ENCODE assay signal across 18 cellular contexts in genomic region chr15:20271647-20272046, GRCh38.
DNase-seq lines count a peak whose midpoint lies in the region; ATAC-seq and TF ChIP-seq lines count a peak whose summit lies in the region.
"Had no signal": no experiment of that assay in that cellular context is flagged by ENCODE, and none has a peak within 500 bp of the region (broad histone marks: within the 10 kb centered on the region; RNA-seq: fewer than 3 reads in every experiment).

No MANE protein-coding gene starts in this region.

- 67 to 68% methylated on average over 5 of the region's 5 CpGs for WGBS in upper lobe of left lung, 2 donors

- no peak for TF ChIP-seq EP300 in upper lobe of left lung (IDR thresholded peaks at IDR 0.05)

- H3K27ac ChIP-seq in osteoblast (ENCODE audit: low read depth, low read length): no peak overlapping the region
- no peak overlapping the region for H3K27ac ChIP-seq in upper lobe of left lung
- H3K27ac ChIP-seq: BLaER1, C4-2B had no signal

- H3K4me1 ChIP-seq in osteoblast (ENCODE audit: insufficient read depth, low read length): no peaks in the 10 kb centered on the region
- H3K4me1 ChIP-seq in upper lobe of left lung: no peaks in the 10 kb centered on the region
- H3K4me1 ChIP-seq: BLaER1, Caco-2 had no signal

- no peak overlapping the region for H3K4me2 ChIP-seq in osteoblast (ENCODE audit: insufficient read depth, low read length)
- H3K4me2 ChIP-seq: BLaER1, GM23338 had no signal

- no peaks in the 10 kb centered on the region for H3K27me3 Mint-ChIP-seq in chondrocyte (ENCODE audit: low read depth)
- H3K27me3 Mint-ChIP-seq: B cell; CD4-positive, CD25-positive, alpha-beta regulatory T cell had no signal

- DNase-seq in chondrocyte (ENCODE audit: low spot score) (peak; percentile 98), osteoblast (ENCODE audit: insufficient read length, low spot score, missing footprints) (peak; percentile 69), upper lobe of left lung (peak in 1 of 2 donors; percentile 26), Ammon's horn (ENCODE audit: low spot score) (no peak), DMS114 treated with DMSO at 0.1 percent for 48 hours (lab: John Stamatoyannopoulos, UW; ENCODE audit: unreplicated experiment) (no peak), erythroblast (lab: John Stamatoyannopoulos, UW) (no peak)
- DNase-seq: Caco-2; CD4-positive, CD25-positive, alpha-beta regulatory T cell; CD8-positive, alpha-beta T cell; DMS79; EL; GDM1; H9 had no signal

- H2AFZ ChIP-seq in osteoblast (ENCODE audit: low read length): no peak overlapping the region
- H2AFZ ChIP-seq: GM23338 had no signal

- TF ChIP-seq CTCF in chondrocyte (IDR thresholded peaks at IDR 0.05): no peak
- TF ChIP-seq CTCF in osteoblast (IDR thresholded peaks at IDR 0.05; ENCODE audit: extremely low read depth, low read depth, low read length): no peak
- no peak for TF ChIP-seq CTCF in upper lobe of left lung (IDR thresholded peaks at IDR 0.05)

- TF ChIP-seq POLR2A in upper lobe of left lung (IDR thresholded peaks at IDR 0.05) (no peak), erythroblast (IDR thresholded peaks at IDR 0.05; ENCODE audit: low read length) (no peak)

- ATAC-seq in upper lobe of left lung (ENCODE audit: low FRiP score in 2 of 2): peak; percentile 6 to 8
- ATAC-seq: CD8-positive, alpha-beta T cell; GM23338; HCT116 had no signal

- no peaks in the 10 kb centered on the region for H3K79me2 ChIP-seq in osteoblast (ENCODE audit: insufficient read depth, low read length)

- H3K4me3 ChIP-seq in osteoblast (ENCODE audit: insufficient read depth, low read length) (no peak overlapping the region), upper lobe of left lung (no peak overlapping the region)
- H3K4me3 ChIP-seq: BLaER1, GM23338 had no signal

- H3K4me1 Mint-ChIP-seq in chondrocyte (ENCODE audit: low read depth): no peaks in the 10 kb centered on the region
- H3K4me1 Mint-ChIP-seq: B cell; CD4-positive, CD25-positive, alpha-beta regulatory T cell; GM23338; H9 had no signal

- no peak overlapping the region for H3K27ac Mint-ChIP-seq in chondrocyte (ENCODE audit: unreplicated experiment)
- H3K27ac Mint-ChIP-seq: B cell; CD4-positive, CD25-positive, alpha-beta regulatory T cell; CD8-positive, alpha-beta T cell; GM23338; H9 had no signal

- peaks cover 2% of the 10 kb centered on the region for H3K9me3 Mint-ChIP-seq in chondrocyte (ENCODE audit: low read depth)
- H3K9me3 Mint-ChIP-seq: CD4-positive, CD25-positive, alpha-beta regulatory T cell; CD8-positive, alpha-beta T cell; GM23338; H9 had no signal

- H3K27me3 ChIP-seq in osteoblast (ENCODE audit: insufficient read depth, low read length) (no peaks in the 10 kb centered on the region), upper lobe of left lung (no peaks in the 10 kb centered on the region)
- H3K27me3 ChIP-seq: BLaER1 had no signal

- H3K9me3 ChIP-seq in osteoblast (ENCODE audit: low read depth, low read length) (peaks cover 18% of the 10 kb centered on the region), upper lobe of left lung (peaks cover 0 to 10% (median 1%) of the 10 kb centered on the region in 4 donors)
- H3K9me3 ChIP-seq: BLaER1 had no signal

- H3K36me3 Mint-ChIP-seq in chondrocyte (ENCODE audit: low read depth): no peaks in the 10 kb centered on the region
- H3K36me3 Mint-ChIP-seq: CD4-positive, CD25-positive, alpha-beta regulatory T cell; CD8-positive, alpha-beta T cell had no signal

- H4K20me1 ChIP-seq in osteoblast (ENCODE audit: insufficient read depth, low read length): no peaks in the 10 kb centered on the region
- H4K20me1 ChIP-seq: BLaER1 had no signal

- no peak overlapping the region for H3K4me3 Mint-ChIP-seq in chondrocyte (ENCODE audit: unreplicated experiment)
- H3K4me3 Mint-ChIP-seq: B cell; CD4-positive, CD25-positive, alpha-beta regulatory T cell; CD8-positive, alpha-beta T cell; GM23338; H9 had no signal

- no peaks in the 10 kb centered on the region for H3K36me3 ChIP-seq in osteoblast (ENCODE audit: insufficient read depth, low read length)
- H3K36me3 ChIP-seq in upper lobe of left lung: no peaks in the 10 kb centered on the region
- H3K36me3 ChIP-seq: BLaER1 had no signal

Comparison
In these comparisons a context has a peak if more than half of its experiments do, and no peak if none do; other contexts are left out.
1. DNase-seq: peak in chondrocyte (single experiment) and osteoblast (single experiment); none in Ammon's horn (single experiment), DMS114 treated with DMSO at 0.1 percent for 48 hours (single experiment) and erythroblast (0 of 2).